19 cellular contexts compared by ENCODE assay signal in the genomic region with DNA sequence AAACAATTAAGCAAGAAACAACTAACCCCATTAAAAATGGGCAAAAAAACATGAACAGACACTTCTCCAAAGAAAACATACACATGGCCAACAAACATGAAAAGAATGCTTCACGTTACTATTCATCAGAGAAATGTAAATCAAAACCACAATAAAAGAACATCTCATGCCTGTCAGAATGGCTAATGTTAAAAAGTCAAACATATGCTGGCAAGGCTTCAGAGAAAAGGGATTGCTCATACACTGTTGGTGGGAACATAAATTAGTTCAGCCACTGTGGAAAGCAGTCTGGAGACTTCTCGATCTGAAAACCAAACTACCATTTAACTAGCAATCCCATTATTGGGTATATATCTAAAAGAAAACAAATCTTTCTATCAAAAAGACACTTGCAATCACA.
DNase-seq lines count a peak whose midpoint lies in the region; ATAC-seq and TF ChIP-seq lines count a peak whose summit lies in the region.
"Had no signal": no experiment of that assay in that cellular context is flagged by ENCODE, and none has a peak within 500 bp of the region (broad histone marks: within the 10 kb centered on the region; RNA-seq: fewer than 3 reads in every experiment).

No MANE protein-coding gene starts in this region.

- TF ChIP-seq CTCF in AG04450 (IDR thresholded peaks at IDR 0.05; ENCODE audit: low read depth, low read length) (no peak), IMR-90 (conservative IDR thresholded peaks at IDR 0.05; ENCODE audit: low read depth, low read length) (no peak), mammary epithelial cell (conservative IDR thresholded peaks at IDR 0.05 in 1 of 2, IDR thresholded peaks at IDR 0.05 in 1 of 2; ENCODE audit: extremely low read depth in 1 of 2, insufficient read depth in 1 of 2, low read depth in 1 of 2, low read length in 2 of 2) (no peak), right atrium auricular region (IDR thresholded peaks at IDR 0.05) (no peak)

- intact Hi-C loops in IMR-90 (cut with micrococcal nuclease): no loop called here
- intact Hi-C loops in mammary epithelial cell (cut with micrococcal nuclease): no loop called here
- intact Hi-C loops in Right ventricle myocardium superior (cut with DNase I): no loop called here

- no peaks in the 10 kb centered on the region for H3K79me1 ChIP-seq in IMR-90 (ENCODE audit: low read depth in 1 of 2, low read length in 2 of 2)

- H3K36me3 ChIP-seq in IMR-90 (ENCODE audit: control insufficient read depth, insufficient read depth, low read length) (no peaks in the 10 kb centered on the region), mammary epithelial cell (ENCODE audit: insufficient read depth, low read length) (no peaks in the 10 kb centered on the region), right atrium auricular region (no peaks in the 10 kb centered on the region)
- H3K36me3 ChIP-seq: prostate gland, thoracic aorta had no signal

- H4K20me1 ChIP-seq in IMR-90 (ENCODE audit: insufficient read depth, low read length) (no peaks in the 10 kb centered on the region), mammary epithelial cell (ENCODE audit: insufficient read depth, low read length) (no peaks in the 10 kb centered on the region)

- in situ Hi-C loops in IMR-90 (cut with MboI; ENCODE audit: low sequenced_read_pairs) (no loop called here), mammary epithelial cell (cut with MboI; ENCODE audit: low sequenced_read_pairs in 2 of 2) (no loop called here)

- H3K9me1 ChIP-seq in IMR-90 (ENCODE audit: insufficient read depth, low read length): no peaks in the 10 kb centered on the region

- BruUV-seq in IMR-90 (replicated peaks; lab: Mats Ljungman, UMichigan): no TSS peak
- no TSS peak for BruUV-seq in mammary epithelial cell (replicated peaks; lab: Mats Ljungman, UMichigan)

- H3K27me3 ChIP-seq in AG04450 (ENCODE audit: control insufficient read depth, insufficient read depth, low read length) (no peaks in the 10 kb centered on the region), IMR-90 (ENCODE audit: control insufficient read depth, insufficient read depth, low read length) (no peaks in the 10 kb centered on the region), mammary epithelial cell (ENCODE audit: insufficient read depth, low read length) (no peaks in the 10 kb centered on the region), right atrium auricular region (no peaks in the 10 kb centered on the region)

- no peak for TF ChIP-seq RAD21 in IMR-90 (IDR thresholded peaks at IDR 0.05; ENCODE audit: low read length)

- H2BK120ac ChIP-seq in IMR-90 (ENCODE audit: low read depth, low read length): no peak overlapping the region

- H2BK20ac ChIP-seq in IMR-90 (ENCODE audit: low read depth, low read length): no peak overlapping the region

- DNase-seq in AG04450 (ENCODE audit: low read depth, low spot score): peak; percentile 3
- DNase-seq in IMR-90: peak; percentile 26
- peak; percentile 70 for DNase-seq in mammary epithelial cell
- peak; percentile 1 for DNase-seq in glomerular visceral epithelial cell (ENCODE audit: extremely low spot score)
- DNase-seq in stimulated activated CD4-positive, alpha-beta T cell treated with anti-CD3 and anti-CD28 coated beads, Interleukin-2, amount 100 ng/mL, for 48 hours: no peak
- no peak for DNase-seq in NK-92 (lab: John Stamatoyannopoulos, UW; ENCODE audit: unreplicated experiment)
- no peak for DNase-seq in Right ventricle myocardium superior
- no peak for DNase-seq in right atrium auricular region (ENCODE audit: low spot score)
- DNase-seq: activated B cell treated with CpG ODN at 0.5 μM for 24 hours; caudate nucleus; CD4-positive, alpha-beta T cell; DMS153; foreskin melanocyte; left colon; NCI-H2081; NCI-H524; SIG-M5 had no signal

- no peak overlapping the region for H3K14ac ChIP-seq in IMR-90 (replicated peaks; ENCODE audit: low read depth, low read length)

- H3K18ac ChIP-seq in IMR-90 (ENCODE audit: low read depth, low read length): no peak overlapping the region

- H2AK9ac ChIP-seq in IMR-90 (replicated peaks; ENCODE audit: low read depth, low read length, poor library complexity): no peak overlapping the region

- WGBS in IMR-90 (ENCODE audit: extremely low coverage in 2 of 2, insufficient read length in 1 of 2), 2 experiments: no CpG with 5 or more reads among the region's 2 CpGs
- WGBS in mammary epithelial cell (ENCODE audit: low coverage, missing lambda C conversion rate): 43% methylated on average over 2 of the region's 2 CpGs

- H3K79me2 ChIP-seq in mammary epithelial cell (ENCODE audit: insufficient read depth, low read length): no peaks in the 10 kb centered on the region

- H4K5ac ChIP-seq in IMR-90 (ENCODE audit: low read depth, low read length): no peak overlapping the region

- H3K9ac ChIP-seq in IMR-90 (ENCODE audit: low read depth, low read length) (no peak overlapping the region), mammary epithelial cell (ENCODE audit: insufficient read depth, low read length) (no peak overlapping the region)

- H3K27ac ChIP-seq in AG04450 (ENCODE audit: low read depth, low read length) (no peak overlapping the region), IMR-90 (ENCODE audit: insufficient read depth, low read length) (no peak overlapping the region), mammary epithelial cell (ENCODE audit: insufficient read depth, low read depth, low read length) (no peak overlapping the region), right atrium auricular region (no peak overlapping the region)
- H3K27ac ChIP-seq: prostate gland, thoracic aorta had no signal

- H3K23ac ChIP-seq in IMR-90 (ENCODE audit: low read depth, low read length): no peak overlapping the region

- no peaks in the 10 kb centered on the region for H3K4me1 ChIP-seq in IMR-90 (ENCODE audit: control insufficient read depth, insufficient read depth, low read length)
- no peaks in the 10 kb centered on the region for H3K4me1 ChIP-seq in mammary epithelial cell (ENCODE audit: insufficient read depth, low read length)
- H3K4me1 ChIP-seq in right atrium auricular region: no peaks in the 10 kb centered on the region
- H3K4me1 ChIP-seq: prostate gland had no signal

- no peak overlapping the region for H4K91ac ChIP-seq in IMR-90 (ENCODE audit: insufficient read depth, low read depth, low read length)

- ATAC-seq in IMR-90 (ENCODE audit: low read depth) (no peak), Right ventricle myocardium superior (ENCODE audit: poor library complexity) (no peak)
- ATAC-seq: left colon had no signal

- no peak overlapping the region for H3K56ac ChIP-seq in IMR-90 (ENCODE audit: extremely low read depth, insufficient read depth, low read length)

- POLR2A ChIA-PET in AG04450 (lab: Yijun Ruan, JAX): no interaction called here
- POLR2A ChIA-PET in IMR-90 (lab: Charles Lee; ENCODE audit: unreplicated experiment): no interaction called here

- dilution Hi-C loops in IMR-90 (cut with HindIII; ENCODE audit: low sequenced_read_pairs, unreplicated experiment): no loop called here
- dilution Hi-C loops in mammary epithelial cell (cut with HindIII; ENCODE audit: low sequenced_read_pairs): no loop called here

- H4K8ac ChIP-seq in IMR-90 (ENCODE audit: low read depth in 2 of 2, low read length in 2 of 2): no peak overlapping the region

- no peak overlapping the region for H3K4ac ChIP-seq in IMR-90 (ENCODE audit: low read depth, low read length)

- H2BK5ac ChIP-seq in IMR-90 (ENCODE audit: low read depth, low read length, poor library complexity, severe bottlenecking): no peak overlapping the region

- CTCF ChIA-PET in AG04450 (lab: Charles Lee): no interaction called here
- CTCF ChIA-PET in IMR-90 (lab: Yijun Ruan, JAX): no interaction called here
- CTCF ChIA-PET in mammary epithelial cell (lab: Charles Lee; ENCODE audit: low non-redundant PET): no interaction called here

- H3K4me2 ChIP-seq in IMR-90 (ENCODE audit: low read depth, low read length): no peak overlapping the region
- no peak overlapping the region for H3K4me2 ChIP-seq in mammary epithelial cell (ENCODE audit: insufficient read depth, low read depth, low read length)

- no peak overlapping the region for H3K4me3 ChIP-seq in AG04450 (ENCODE audit: low read depth, low read length)
- H3K4me3 ChIP-seq in IMR-90 (ENCODE audit: insufficient read depth, low read depth, low read length): no peak overlapping the region
- H3K4me3 ChIP-seq in mammary epithelial cell (replicated peaks in 1 of 3; ENCODE audit: insufficient read depth in 1 of 3, low read depth in 2 of 3, low read length in 3 of 3): no peak overlapping the region
- H3K4me3 ChIP-seq in right atrium auricular region: no peak overlapping the region
- H3K4me3 ChIP-seq: prostate gland, thoracic aorta had no signal

- no peak overlapping the region for H2AFZ ChIP-seq in IMR-90 (replicated peaks; ENCODE audit: low read length, poor library complexity)
- H2AFZ ChIP-seq in mammary epithelial cell (ENCODE audit: low read depth, low read length): no peak overlapping the region

- no peaks in the 10 kb centered on the region for H3K9me3 ChIP-seq in AG04450 (ENCODE audit: control insufficient read depth, insufficient read depth, low read length)
- H3K9me3 ChIP-seq in IMR-90 (ENCODE audit: control insufficient read depth, insufficient read depth, low read length): no peaks in the 10 kb centered on the region
- H3K9me3 ChIP-seq in mammary epithelial cell (replicated peaks; ENCODE audit: insufficient read depth, low read length): peaks cover 3% of the 10 kb centered on the region
- H3K9me3 ChIP-seq in right atrium auricular region: no peaks in the 10 kb centered on the region
- H3K9me3 ChIP-seq: prostate gland, thoracic aorta had no signal

- no peak overlapping the region for H2AK5ac ChIP-seq in IMR-90 (ENCODE audit: low read depth, low read length)

- TF ChIP-seq POLR2A in IMR-90 (IDR thresholded peaks at IDR 0.05; ENCODE audit: low read depth, low read length): no peak

- no peak overlapping the region for H2BK15ac ChIP-seq in IMR-90 (ENCODE audit: low read depth, low read length)

TF ChIP-seq in IMR-90, 13 proteins besides CTCF, POLR2A, EP300 and RAD21 (continues in another document):
- no peak for TF ChIP-seq MXI1 (IDR thresholded peaks at IDR 0.05; ENCODE audit: borderline replicate concordance, low read depth, low read length)
- no peak for TF ChIP-seq RFX5 (IDR thresholded peaks at IDR 0.05; ENCODE audit: low read depth, low read length)
- TF ChIP-seq FOS (IDR thresholded peaks at IDR 0.05; ENCODE audit: low read depth, low read length): no peak
- no peak for TF ChIP-seq MAFK (IDR thresholded peaks at IDR 0.05; ENCODE audit: low read depth, low read length)
- TF ChIP-seq, protein P1, sequence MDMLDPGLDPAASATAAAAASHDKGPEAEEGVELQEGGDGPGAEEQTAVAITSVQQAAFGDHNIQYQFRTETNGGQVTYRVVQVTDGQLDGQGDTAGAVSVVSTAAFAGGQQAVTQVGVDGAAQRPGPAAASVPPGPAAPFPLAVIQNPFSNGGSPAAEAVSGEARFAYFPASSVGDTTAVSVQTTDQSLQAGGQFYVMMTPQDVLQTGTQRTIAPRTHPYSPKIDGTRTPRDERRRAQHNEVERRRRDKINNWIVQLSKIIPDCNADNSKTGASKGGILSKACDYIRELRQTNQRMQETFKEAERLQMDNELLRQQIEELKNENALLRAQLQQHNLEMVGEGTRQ (IDR thresholded peaks at IDR 0.05; ENCODE audit: low read depth, low read length): no peak
- TF ChIP-seq RCOR1 (IDR thresholded peaks at IDR 0.05; ENCODE audit: insufficient replicate concordance, low read length): no peak
- TF ChIP-seq CHD1 (IDR thresholded peaks at IDR 0.05; ENCODE audit: low read depth, low read length): no peak

Comparison
In these comparisons a context has a peak if more than half of its experiments do, and no peak if none do; other contexts are left out.
1. DNase-seq: peak in AG04450 (single experiment), IMR-90 (single experiment), mammary epithelial cell (single experiment) and glomerular visceral epithelial cell (single experiment); none in stimulated activated CD4-positive, alpha-beta T cell treated with anti-CD3 and anti-CD28 coated beads, Interleukin-2, amount 100 ng/mL, for 48 hours (0 of 2), NK-92 (single experiment), Right ventricle myocardium superior (single experiment) and right atrium auricular region (single experiment).